Comparison of ENCODE assay signal across 8 cellular contexts in the genomic region with DNA sequence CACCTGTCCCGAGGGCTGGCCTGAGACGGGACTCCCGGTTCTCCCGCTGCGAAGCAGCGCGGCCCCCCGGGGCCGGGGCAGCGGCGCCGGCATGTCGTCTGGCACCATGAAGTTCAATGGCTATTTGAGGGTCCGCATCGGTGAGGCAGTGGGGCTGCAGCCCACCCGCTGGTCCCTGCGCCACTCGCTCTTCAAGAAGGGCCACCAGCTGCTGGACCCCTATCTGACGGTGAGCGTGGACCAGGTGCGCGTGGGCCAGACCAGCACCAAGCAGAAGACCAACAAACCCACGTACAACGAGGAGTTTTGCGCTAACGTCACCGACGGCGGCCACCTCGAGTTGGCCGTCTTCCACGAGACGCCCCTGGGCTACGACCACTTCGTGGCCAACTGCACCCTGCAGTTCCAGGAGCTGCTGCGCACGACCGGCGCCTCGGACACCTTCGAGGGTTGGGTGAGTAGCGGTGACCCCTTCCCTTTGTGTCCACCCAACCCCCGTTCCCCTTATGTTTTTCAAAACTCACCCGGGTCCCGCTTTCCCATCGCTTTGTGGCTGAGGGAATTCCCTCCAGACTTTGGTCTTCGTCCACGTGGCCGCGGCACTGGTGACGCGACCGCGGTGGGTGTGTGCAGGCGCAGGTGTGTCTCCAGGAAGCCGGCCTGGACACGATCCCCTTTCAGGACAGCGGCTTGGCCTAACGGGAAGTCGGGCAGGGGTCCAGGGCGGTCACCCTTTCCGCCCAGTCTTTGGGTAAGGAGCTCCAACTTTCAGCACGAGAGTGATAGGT. TPM values are rescaled to one million over a fixed set of nuclear protein-coding genes. Genes with fewer than 3 reads are reported as not detected.
A peak's percentile ranks its signal among the peaks of the same experiment; 100 is the strongest.
DNase-seq lines count a peak whose midpoint lies in the region; ATAC-seq and TF ChIP-seq lines count a peak whose summit lies in the region.

No MANE protein-coding gene starts in this region.

- ATAC-seq in natural killer cell = peak in 2 of 3 donors; percentile 1 to 10

- H3K27me3 Mint-ChIP-seq in natural killer cell (ENCODE audit: low read depth in 2 of 2) = no peaks in the 10 kb centered on the region

- peaks cover 43 to 47% of the 10 kb centered on the region in 2 donors for H3K4me1 Mint-ChIP-seq in natural killer cell

- H3K36me3 Mint-ChIP-seq in natural killer cell = peaks cover 15% of the 10 kb centered on the region

- H3K4me3 ChIP-seq in WI38 (ENCODE audit: low read depth, low read length) (peak overlapping the region; percentile 53), epithelial cell of esophagus (ENCODE audit: low read length) (peak overlapping the region; percentile 94)

- peak overlapping the region; percentile 95 for H3K4me3 Mint-ChIP-seq in natural killer cell

- no peaks in the 10 kb centered on the region for H3K9me3 Mint-ChIP-seq in natural killer cell

- intact Hi-C loops in natural killer cell (cut with micrococcal nuclease) = loop anchor here (2.0 to 5.0 kb wide), 3 partner anchors 35 to 195 kb away; no protein-coding TSS in a partner anchor

- DNase-seq in stimulated activated CD4-positive, alpha-beta T cell treated with anti-CD3 and anti-CD28 coated beads, Interleukin-4, amount 100 ng/mL, for 24 hours = peak; percentile 40
- no peak for DNase-seq in stimulated activated CD4-positive, alpha-beta T cell treated with anti-CD3 and anti-CD28 coated beads, Interleukin-2, amount 100 ng/mL, for 48 hours
- DNase-seq in epithelial cell of esophagus (ENCODE audit: low read depth) (peak; percentile 85), natural killer cell (no peak), inferior parietal cortex (ENCODE audit: extremely low spot score) (no peak), NOMO-1 treated with dmso at 0.1 percent for 144 hours (lab: John Stamatoyannopoulos, UW; ENCODE audit: unreplicated experiment) (no peak), MV-4-11 (lab: John Stamatoyannopoulos, UW) (no peak)

- TF ChIP-seq CTCF in WI38 (IDR thresholded peaks at IDR 0.05; ENCODE audit: low read depth, low read length) (no peak), epithelial cell of esophagus (IDR thresholded peaks at IDR 0.05; ENCODE audit: insufficient read depth, low read depth, low read length, missing control alignments) (no peak), natural killer cell (IDR thresholded peaks at IDR 0.05) (no peak)

- H3K27ac Mint-ChIP-seq in natural killer cell = peak overlapping the region in 1 of 2 donors; percentile 99

RNA-seq across cellular contexts. Expression of a gene that starts 0.8 kb away (rescaled TPM):
- 100 to 1,000 TPM; 610 to 756 (median 618) TPM for total RNA-seq in natural killer cell

RNA-seq across cellular contexts. Expression of a gene that starts 41.1 kb away (rescaled TPM):
- 1 to 10 TPM; 1.0 to 1.4 (median 1.3) TPM for total RNA-seq in natural killer cell

Comparison
In these comparisons a context has a peak if more than half of its experiments do, and no peak if none do; other contexts are left out.
1. DNase-seq: peak in stimulated activated CD4-positive, alpha-beta T cell treated with anti-CD3 and anti-CD28 coated beads, Interleukin-4, amount 100 ng/mL, for 24 hours (single experiment) and epithelial cell of esophagus (single experiment); none in stimulated activated CD4-positive, alpha-beta T cell treated with anti-CD3 and anti-CD28 coated beads, Interleukin-2, amount 100 ng/mL, for 48 hours (0 of 2), natural killer cell (single experiment), inferior parietal cortex (single experiment), NOMO-1 treated with dmso at 0.1 percent for 144 hours (single experiment) and MV-4-11 (single experiment).